Comparison of ENCODE assay signal across 1 cellular context in genomic region chr13:24865158-24865557, GRCh38.
TF ChIP-seq lines count a peak whose summit lies in the region.

No MANE protein-coding gene starts in this region.

TF ChIP-seq in GM23338, 12 proteins besides CTCF, POLR2A, EP300 and RAD21 (continued from another document):
- TF ChIP-seq ETS1 (IDR thresholded peaks at IDR 0.05) (no peak), EZH2phosphoT487 (IDR thresholded peaks at IDR 0.05; ENCODE audit: unreplicated experiment) (no peak), ZNF331 (CRISPR knock-in tag; IDR thresholded peaks at IDR 0.05; ENCODE audit: low read depth) (no peak), EZH2 (IDR thresholded peaks at IDR 0.05; ENCODE audit: low read depth, unreplicated experiment) (no peak), STAT1 (IDR thresholded peaks at IDR 0.05; ENCODE audit: unreplicated experiment) (no peak)
- TF ChIP-seq, protein P1, sequence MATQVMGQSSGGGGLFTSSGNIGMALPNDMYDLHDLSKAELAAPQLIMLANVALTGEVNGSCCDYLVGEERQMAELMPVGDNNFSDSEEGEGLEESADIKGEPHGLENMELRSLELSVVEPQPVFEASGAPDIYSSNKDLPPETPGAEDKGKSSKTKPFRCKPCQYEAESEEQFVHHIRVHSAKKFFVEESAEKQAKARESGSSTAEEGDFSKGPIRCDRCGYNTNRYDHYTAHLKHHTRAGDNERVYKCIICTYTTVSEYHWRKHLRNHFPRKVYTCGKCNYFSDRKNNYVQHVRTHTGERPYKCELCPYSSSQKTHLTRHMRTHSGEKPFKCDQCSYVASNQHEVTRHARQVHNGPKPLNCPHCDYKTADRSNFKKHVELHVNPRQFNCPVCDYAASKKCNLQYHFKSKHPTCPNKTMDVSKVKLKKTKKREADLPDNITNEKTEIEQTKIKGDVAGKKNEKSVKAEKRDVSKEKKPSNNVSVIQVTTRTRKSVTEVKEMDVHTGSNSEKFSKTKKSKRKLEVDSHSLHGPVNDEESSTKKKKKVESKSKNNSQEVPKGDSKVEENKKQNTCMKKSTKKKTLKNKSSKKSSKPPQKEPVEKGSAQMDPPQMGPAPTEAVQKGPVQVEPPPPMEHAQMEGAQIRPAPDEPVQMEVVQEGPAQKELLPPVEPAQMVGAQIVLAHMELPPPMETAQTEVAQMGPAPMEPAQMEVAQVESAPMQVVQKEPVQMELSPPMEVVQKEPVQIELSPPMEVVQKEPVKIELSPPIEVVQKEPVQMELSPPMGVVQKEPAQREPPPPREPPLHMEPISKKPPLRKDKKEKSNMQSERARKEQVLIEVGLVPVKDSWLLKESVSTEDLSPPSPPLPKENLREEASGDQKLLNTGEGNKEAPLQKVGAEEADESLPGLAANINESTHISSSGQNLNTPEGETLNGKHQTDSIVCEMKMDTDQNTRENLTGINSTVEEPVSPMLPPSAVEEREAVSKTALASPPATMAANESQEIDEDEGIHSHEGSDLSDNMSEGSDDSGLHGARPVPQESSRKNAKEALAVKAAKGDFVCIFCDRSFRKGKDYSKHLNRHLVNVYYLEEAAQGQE (IDR thresholded peaks at IDR 0.05; ENCODE audit: unreplicated experiment): no peak
